ENCODE assay signal across 21 cellular contexts in genomic region chr16:3984111-3985060, GRCh38.
DNase-seq lines count a peak whose midpoint lies in the region; ATAC-seq, FAIRE-seq and TF ChIP-seq lines count a peak whose summit lies in the region.
"Had no signal": no experiment of that assay in that cellular context is flagged by ENCODE, and none has a peak within 500 bp of the region (broad histone marks: within the 10 kb centered on the region; RNA-seq: fewer than 3 reads in every experiment).

No MANE protein-coding gene starts in this region.

- peak overlapping the region; percentile 32 for H3K27ac Mint-ChIP-seq in stimulated activated effector memory CD8-positive, alpha-beta T cell treated with anti-CD3 and anti-CD28 coated beads, Interleukin-12 subunit alpha, Interleukin-12 subunit beta, amount 100 ng/mL, for 72 hours
- H3K27ac Mint-ChIP-seq: CD4-positive, alpha-beta T cell had no signal

- H3K4me3 ChIP-seq in bronchial epithelial cell (ENCODE audit: low read depth, low read length) = no peak overlapping the region
- no peak overlapping the region for H3K4me3 ChIP-seq in kidney (ENCODE audit: low read length in 2 of 2)
- no peak overlapping the region for H3K4me3 ChIP-seq in esophagus muscularis mucosa
- H3K4me3 ChIP-seq: GM12878, GM23248, K562 had no signal

- TF ChIP-seq POLR2A in esophagus muscularis mucosa (IDR thresholded peaks at IDR 0.05; ENCODE audit: low read depth) = no peak

- H3K27me3 ChIP-seq in bronchial epithelial cell (ENCODE audit: control insufficient read depth, insufficient read depth, low read length) = no peaks in the 10 kb centered on the region
- no peaks in the 10 kb centered on the region for H3K27me3 ChIP-seq in esophagus muscularis mucosa

- H3K9me3 Mint-ChIP-seq in stimulated activated effector memory CD8-positive, alpha-beta T cell treated with anti-CD3 and anti-CD28 coated beads, Interleukin-12 subunit alpha, Interleukin-12 subunit beta, amount 100 ng/mL, for 72 hours = no peaks in the 10 kb centered on the region
- H3K9me3 Mint-ChIP-seq: CD4-positive, alpha-beta T cell had no signal

- peaks cover 10% of the 10 kb centered on the region for H3K4me1 Mint-ChIP-seq in stimulated activated effector memory CD8-positive, alpha-beta T cell treated with anti-CD3 and anti-CD28 coated beads, Interleukin-12 subunit alpha, Interleukin-12 subunit beta, amount 100 ng/mL, for 72 hours

- H3K27ac ChIP-seq in kidney (ENCODE audit: low read depth in 2 of 2, low read length in 2 of 2) = no peak overlapping the region
- H3K27ac ChIP-seq in esophagus muscularis mucosa (replicated peaks in 1 of 4) = no peak overlapping the region
- H3K27ac ChIP-seq: GM23248, HL-60 had no signal

- intact Hi-C loops in Right ventricle myocardium inferior (cut with DNase I) = loop anchor here (5.0 to 10.0 kb wide), 3 partner anchors 133 to 350 kb away; partner anchors contain the start of gene ADCY9
- intact Hi-C loops in left cardiac atrium (cut with DNase I) = loop anchor here (5.0 to 10.0 kb wide), 5 partner anchors 133 to 280 kb away; partner anchors contain the start of gene ADCY9 (in 1 of the 2)
- intact Hi-C loops in kidney (cut with DNase I) = loop anchor here (10.0 kb wide), 1 partner anchor 280 kb away; no protein-coding TSS in a partner anchor
- intact Hi-C loops in esophagus muscularis mucosa (cut with DNase I) = loop anchor here (5.0 to 10.0 kb wide), 3 partner anchors 133 to 270 kb away; partner anchors contain the start of gene ADCY9

- H3K9me3 ChIP-seq in kidney (ENCODE audit: control insufficient read depth in 1 of 2, low read length in 2 of 2) = no peaks in the 10 kb centered on the region
- no peaks in the 10 kb centered on the region for H3K9me3 ChIP-seq in esophagus muscularis mucosa
- H3K9me3 ChIP-seq: Caco-2 had no signal

- TF ChIP-seq EP300 in esophagus muscularis mucosa (IDR thresholded peaks at IDR 0.05) = no peak

- WGBS in esophagus muscularis mucosa = 88% methylated on average over 21 of the region's 31 CpGs

- no peaks in the 10 kb centered on the region for H3K4me1 ChIP-seq in kidney (ENCODE audit: control insufficient read depth in 1 of 2, insufficient read depth in 1 of 2, low read depth in 1 of 2, low read length in 2 of 2)
- peaks cover 3 to 24% (median 19%) of the 10 kb centered on the region in 4 donors for H3K4me1 ChIP-seq in esophagus muscularis mucosa

- no peak overlapping the region for H3K4me3 Mint-ChIP-seq in stimulated activated effector memory CD8-positive, alpha-beta T cell treated with anti-CD3 and anti-CD28 coated beads, Interleukin-12 subunit alpha, Interleukin-12 subunit beta, amount 100 ng/mL, for 72 hours
- H3K4me3 Mint-ChIP-seq: CD4-positive, alpha-beta T cell had no signal

- FAIRE-seq in bronchial epithelial cell (lab: Jason Lieb, UNC) (peak; percentile 23), kidney (lab: Jason Lieb, UNC) (no peak)
- FAIRE-seq: D721Med, GM12878, H54, K562 had no signal

- peaks cover 6% of the 10 kb centered on the region for H3K36me3 ChIP-seq in bronchial epithelial cell (ENCODE audit: control insufficient read depth, insufficient read depth, low read length)
- H3K36me3 ChIP-seq in kidney (ENCODE audit: control insufficient read depth in 1 of 2, insufficient read depth in 2 of 2, low read length in 2 of 2) = peaks cover 0 to 3% of the 10 kb centered on the region in 2 donors
- H3K36me3 ChIP-seq in esophagus muscularis mucosa = peaks cover 12 to 62% (median 45%) of the 10 kb centered on the region in 4 donors

- DNase-seq in Right ventricle myocardium inferior (ENCODE audit: missing footprints) = peak; percentile 39
- no peak for DNase-seq in left cardiac atrium
- DNase-seq in bronchial epithelial cell (ENCODE audit: low read depth) = no peak
- DNase-seq in kidney = peak; percentile 58
- DNase-seq in stimulated activated effector memory CD8-positive, alpha-beta T cell treated with anti-CD3 and anti-CD28 coated beads, Interleukin-12 subunit alpha, Interleukin-12 subunit beta, amount 100 ng/mL, for 72 hours (ENCODE audit: low spot score in 2 of 2) = no peak
- no peak for DNase-seq in NCI-H2171 (lab: John Stamatoyannopoulos, UW)
- no peak for DNase-seq in esophagus muscularis mucosa (ENCODE audit: extremely low spot score)
- DNase-seq: 8988T; Caco-2; CD4-positive, alpha-beta T cell; DMS153; DND-41; EL; GM23248; HCEC 1CT had no signal

- no peak overlapping the region for H3K9ac ChIP-seq in kidney (ENCODE audit: low read length in 2 of 2)
- H3K9ac ChIP-seq: GM23248 had no signal

- ATAC-seq in Right ventricle myocardium inferior (no peak), left cardiac atrium (no peak), HG02571 (IDR thresholded peaks at IDR 0.05; ENCODE audit: unreplicated experiment) (no peak)
- no peak for ATAC-seq in stimulated activated effector memory CD8-positive, alpha-beta T cell treated with anti-CD3 and anti-CD28 coated beads, Interleukin-12 subunit alpha, Interleukin-12 subunit beta, amount 100 ng/mL, for 72 hours
- ATAC-seq: GM12878 had no signal

- peaks cover 26% of the 10 kb centered on the region for H3K36me3 Mint-ChIP-seq in stimulated activated effector memory CD8-positive, alpha-beta T cell treated with anti-CD3 and anti-CD28 coated beads, Interleukin-12 subunit alpha, Interleukin-12 subunit beta, amount 100 ng/mL, for 72 hours

- no peak for TF ChIP-seq CTCF in bronchial epithelial cell (IDR thresholded peaks at IDR 0.05; ENCODE audit: insufficient read depth, low read length, severe bottlenecking)
- TF ChIP-seq CTCF in kidney (IDR thresholded peaks at IDR 0.05; ENCODE audit: borderline replicate concordance, extremely low read depth, insufficient read depth) = no peak
- TF ChIP-seq CTCF in esophagus muscularis mucosa (IDR thresholded peaks at IDR 0.05) = no peak

Comparison
In these comparisons a context has a peak if more than half of its experiments do, and no peak if none do; other contexts are left out.
1. DNase-seq: peak in Right ventricle myocardium inferior (single experiment) and kidney (single experiment); none in left cardiac atrium (single experiment), bronchial epithelial cell (single experiment), stimulated activated effector memory CD8-positive, alpha-beta T cell treated with anti-CD3 and anti-CD28 coated beads, Interleukin-12 subunit alpha, Interleukin-12 subunit beta, amount 100 ng/mL, for 72 hours (0 of 2), NCI-H2171 (single experiment) and esophagus muscularis mucosa (single experiment).